ENCODE assay signal across 13 cellular contexts in the genomic region with DNA sequence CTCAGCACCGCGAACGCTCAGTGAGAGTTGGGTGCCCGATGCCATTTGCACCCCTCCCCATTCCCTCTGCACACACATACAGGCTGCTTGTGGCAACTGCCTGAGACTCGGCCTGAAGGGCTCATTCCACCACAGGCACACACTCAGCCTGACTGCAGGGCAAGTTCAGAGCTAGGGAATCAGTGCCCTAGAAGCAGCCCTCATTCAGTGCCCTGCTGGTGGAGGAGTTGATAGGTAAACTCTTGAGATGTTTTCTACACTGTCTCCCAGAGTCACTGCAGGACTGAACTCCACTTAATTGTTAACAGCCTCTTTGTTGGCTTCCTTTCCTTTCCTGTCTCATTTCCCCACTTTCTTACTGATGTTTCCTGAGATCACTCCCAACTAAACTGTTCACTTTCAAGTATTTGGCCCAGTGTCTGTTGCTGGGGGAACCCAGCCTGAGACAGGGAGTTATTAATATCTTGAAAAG. TPM values are rescaled to one million over a fixed set of nuclear protein-coding genes. Genes with fewer than 3 reads are reported as not detected.
DNase-seq lines count a peak whose midpoint lies in the region; ATAC-seq, FAIRE-seq and TF ChIP-seq lines count a peak whose summit lies in the region.
"Had no signal": no experiment of that assay in that cellular context is flagged by ENCODE, and none has a peak within 500 bp of the region (broad histone marks: within the 10 kb centered on the region; RNA-seq: fewer than 3 reads in every experiment).

No MANE protein-coding gene starts in this region.

- H3K27me3 ChIP-seq in ascending aorta: no peaks in the 10 kb centered on the region
- no peaks in the 10 kb centered on the region for H3K27me3 ChIP-seq in keratinocyte (ENCODE audit: control insufficient read depth, extremely low read depth, insufficient read depth, low read length)
- H3K27me3 ChIP-seq in gastrocnemius medialis: no peaks in the 10 kb centered on the region
- H3K27me3 ChIP-seq in WERI-Rb-1 (ENCODE audit: insufficient read depth, low read depth, severe bottlenecking): no peaks in the 10 kb centered on the region

- FAIRE-seq in keratinocyte (lab: Jason Lieb, UNC): no peak
- FAIRE-seq: G401.6 had no signal

- dilution Hi-C loops in keratinocyte (cut with MboI; ENCODE audit: extremely low pct_ligation_motif_present, low sequenced_read_pairs): no loop called here

- no peaks in the 10 kb centered on the region for H3K9me3 Mint-ChIP-seq in activated CD4-positive, alpha-beta T cell treated with anti-CD3 and anti-CD28 coated beads, Interleukin-2, amount 10 ng/mL, durations not matched to agents 24 days and 14 days

- peak overlapping the region; percentile 8 for H2AFZ ChIP-seq in keratinocyte (ENCODE audit: control insufficient read depth, low read length)

- peak overlapping the region; percentile 73 to 76 for H3K27ac ChIP-seq in ascending aorta
- no peak overlapping the region for H3K27ac ChIP-seq in keratinocyte (ENCODE audit: control insufficient read depth, insufficient read depth, low read length)
- peak overlapping the region; percentile 56 to 92 (median 85) for H3K27ac ChIP-seq in gastrocnemius medialis
- no peak overlapping the region for H3K27ac ChIP-seq in WERI-Rb-1

- H3K9ac ChIP-seq in keratinocyte (ENCODE audit: control insufficient read depth, extremely low read depth, insufficient read depth, low read length): no peak overlapping the region

- intact Hi-C loops in ascending aorta (cut with DNase I): no loop called here
- intact Hi-C loops in gastrocnemius medialis (cut with DNase I; ENCODE audit: low total_unique reads): no loop called here
- intact Hi-C loops in activated CD4-positive, alpha-beta T cell treated with anti-CD3 and anti-CD28 coated beads, Interleukin-2, amount 10 ng/mL, durations not matched to agents 24 days and 14 days (cut with micrococcal nuclease): no loop called here

- H3K4me3 Mint-ChIP-seq in activated CD4-positive, alpha-beta T cell treated with anti-CD3 and anti-CD28 coated beads, Interleukin-2, amount 10 ng/mL, durations not matched to agents 24 days and 14 days: no peak overlapping the region

- ATAC-seq in gastrocnemius medialis: no peak

- no peak overlapping the region for H3K4me3 ChIP-seq in ascending aorta
- H3K4me3 ChIP-seq in keratinocyte (ENCODE audit: control insufficient read depth in 2 of 3, extremely low read depth in 1 of 3, insufficient read depth in 2 of 3, low read depth in 1 of 3, low read length in 3 of 3): no peak overlapping the region
- no peak overlapping the region for H3K4me3 ChIP-seq in gastrocnemius medialis
- H3K4me3 ChIP-seq in WERI-Rb-1 (ENCODE audit: low read depth, low read length): no peak overlapping the region

- TF ChIP-seq CTCF in ascending aorta (IDR thresholded peaks at IDR 0.05) (no peak), keratinocyte (optimal IDR thresholded peaks at IDR 0.05 in 1 of 3, IDR thresholded peaks at IDR 0.05 in 1 of 3, conservative IDR thresholded peaks at IDR 0.05 in 1 of 3; ENCODE audit: extremely low read depth in 1 of 3, insufficient read depth in 2 of 3, low read length in 3 of 3) (no peak), gastrocnemius medialis (IDR thresholded peaks at IDR 0.05 in 4 of 5, conservative IDR thresholded peaks at IDR 0.05 in 1 of 5) (no peak), WERI-Rb-1 (IDR thresholded peaks at IDR 0.05; ENCODE audit: low read depth, low read length) (no peak)

- in situ Hi-C loops in gastrocnemius medialis (cut with MboI; ENCODE audit: low sequenced_read_pairs in 4 of 4): no loop called here

- no peaks in the 10 kb centered on the region for H4K20me1 ChIP-seq in keratinocyte (ENCODE audit: control insufficient read depth, extremely low read depth, insufficient read depth, low read length)

- DNase-seq in GDM1 (lab: John Stamatoyannopoulos, UW) (peak; percentile 42), ascending aorta (ENCODE audit: low spot score in 2 of 2) (no peak), keratinocyte (ENCODE audit: low read depth, low spot score) (no peak), gastrocnemius medialis (no peak), NCI-H1105 (lab: John Stamatoyannopoulos, UW) (no peak), SKM-1 (lab: John Stamatoyannopoulos, UW; ENCODE audit: unreplicated experiment) (no peak), WERI-Rb-1 (no peak)
- no peak for DNase-seq in activated CD4-positive, alpha-beta T cell treated with anti-CD3 and anti-CD28 coated beads, Interleukin-2, amount 10 ng/mL, durations not matched to agents 24 days and 14 days
- DNase-seq: cerebellar nuclear complex, NCI-H1092, NCI-H774 had no signal

- no peaks in the 10 kb centered on the region for H3K36me3 ChIP-seq in ascending aorta
- H3K36me3 ChIP-seq in keratinocyte (ENCODE audit: control insufficient read depth in 2 of 2, extremely low read depth in 1 of 2, insufficient read depth in 2 of 2, low read length in 2 of 2): no peaks in the 10 kb centered on the region
- no peaks in the 10 kb centered on the region for H3K36me3 ChIP-seq in gastrocnemius medialis
- no peaks in the 10 kb centered on the region for H3K36me3 ChIP-seq in WERI-Rb-1

- no peaks in the 10 kb centered on the region for H3K9me3 ChIP-seq in ascending aorta
- H3K9me3 ChIP-seq in keratinocyte (ENCODE audit: control insufficient read depth, low read depth, low read length): no peaks in the 10 kb centered on the region
- no peaks in the 10 kb centered on the region for H3K9me3 ChIP-seq in gastrocnemius medialis
- no peaks in the 10 kb centered on the region for H3K9me3 ChIP-seq in WERI-Rb-1 (ENCODE audit: severe bottlenecking)

- H3K9me1 ChIP-seq in keratinocyte (ENCODE audit: control insufficient read depth, extremely low read depth, insufficient read depth, low read length): no peaks in the 10 kb centered on the region

- H3K4me1 ChIP-seq in ascending aorta: peaks cover 3 to 33% of the 10 kb centered on the region in 2 donors
- peaks cover 9% of the 10 kb centered on the region for H3K4me1 ChIP-seq in keratinocyte (ENCODE audit: control insufficient read depth, extremely low read depth, insufficient read depth, low read length)
- peaks cover 35 to 41% of the 10 kb centered on the region in 2 donors for H3K4me1 ChIP-seq in gastrocnemius medialis

- peaks cover under 1% of the 10 kb centered on the region for H3K4me1 Mint-ChIP-seq in activated CD4-positive, alpha-beta T cell treated with anti-CD3 and anti-CD28 coated beads, Interleukin-2, amount 10 ng/mL, durations not matched to agents 24 days and 14 days

- TF ChIP-seq POLR2A in gastrocnemius medialis (IDR thresholded peaks at IDR 0.05): no peak

- H3K27ac Mint-ChIP-seq in activated CD4-positive, alpha-beta T cell treated with anti-CD3 and anti-CD28 coated beads, Interleukin-2, amount 10 ng/mL, durations not matched to agents 24 days and 14 days: no peak overlapping the region

- peaks cover 29% of the 10 kb centered on the region for H3K27me3 Mint-ChIP-seq in activated CD4-positive, alpha-beta T cell treated with anti-CD3 and anti-CD28 coated beads, Interleukin-2, amount 10 ng/mL, durations not matched to agents 24 days and 14 days

- H3K79me2 ChIP-seq in keratinocyte (ENCODE audit: control insufficient read depth, insufficient read depth, low read length): no peaks in the 10 kb centered on the region

- H3K36me3 Mint-ChIP-seq in activated CD4-positive, alpha-beta T cell treated with anti-CD3 and anti-CD28 coated beads, Interleukin-2, amount 10 ng/mL, durations not matched to agents 24 days and 14 days (ENCODE audit: low read depth): no peaks in the 10 kb centered on the region

- no peak overlapping the region for H3K4me2 ChIP-seq in keratinocyte (ENCODE audit: control insufficient read depth, extremely low read depth, insufficient read depth, low read depth, low read length)

RNA-seq across cellular contexts. Expression of gene PPP1R36, which starts 16.9 kb away (rescaled TPM):
- not detected for total RNA-seq in ascending aorta
- 0.45 to 0.92 TPM (median 0.81 TPM) in 3 replicates for polyA plus RNA-seq in keratinocyte
- not detected for polyA plus RNA-seq in keratinocyte (2011; ENCODE audit: low read depth)
- 0.53 and 0.61 TPM in 2 replicates for polyA plus RNA-seq in keratinocyte (2011; cell fraction: cytosol; rRNA removed)
- 0.41 and 0.75 TPM in 2 replicates for polyA plus RNA-seq in keratinocyte (2011; cell fraction: nucleus; rRNA removed)
- 0.56 and 0.66 TPM in 2 replicates for polyA plus RNA-seq in keratinocyte (2012; ENCODE audit: low replicate concordance)
- 0.99 TPM in 1 of 3 replicates, not detected in the others for polyA minus RNA-seq in keratinocyte
- polyA minus RNA-seq in keratinocyte (2011; cell fraction: cytosol; rRNA and poly(A)+ RNA removed): not detected
- 0.53 TPM in 1 of 2 replicates, not detected in the other for polyA minus RNA-seq in keratinocyte (2011; cell fraction: nucleus; rRNA and poly(A)+ RNA removed)
- 1 to 10 TPM in 1 of 4 donors, under 1 TPM in 2, not detected in 1; 0.31 to 2.4 (median 0.55) TPM for total RNA-seq in gastrocnemius medialis
- 0.31 and 0.33 TPM in 2 replicates for total RNA-seq in activated CD4-positive, alpha-beta T cell treated with anti-CD3 and anti-CD28 coated beads, Interleukin-2, amount 10 ng/mL, durations not matched to agents 24 days and 14 days
- total RNA-seq: SK-MEL-5 had no signal

RNA-seq across cellular contexts. Expression of gene HSPA2, which starts 26.1 kb away (rescaled TPM):
- total RNA-seq in ascending aorta (22.9 TPM), gastrocnemius medialis (100 to 1,000 TPM in 2 of 4 donors, 10 to 100 TPM in 2; 69.6 to 113 (median 96.4) TPM)
- 7.0 to 24.7 TPM (median 12.0 TPM) in 3 replicates for polyA plus RNA-seq in keratinocyte
- 17.8 TPM for polyA plus RNA-seq in keratinocyte (2011; ENCODE audit: low read depth)
- polyA plus RNA-seq in keratinocyte (2011; cell fraction: cytosol; rRNA removed): 5.7 and 14.0 TPM in 2 replicates
- 13.2 and 20.8 TPM in 2 replicates for polyA plus RNA-seq in keratinocyte (2011; cell fraction: nucleus; rRNA removed)
- 17.5 and 36.4 TPM in 2 replicates for polyA plus RNA-seq in keratinocyte (2012; ENCODE audit: low replicate concordance)
- polyA minus RNA-seq in keratinocyte: 8.0 to 47.7 TPM (median 16.7 TPM) in 3 replicates
- 49.5 TPM for polyA minus RNA-seq in keratinocyte (2011; cell fraction: cytosol; rRNA and poly(A)+ RNA removed)
- 13.4 and 19.9 TPM in 2 replicates for polyA minus RNA-seq in keratinocyte (2011; cell fraction: nucleus; rRNA and poly(A)+ RNA removed)
- 8.1 TPM in 2 replicates for total RNA-seq in activated CD4-positive, alpha-beta T cell treated with anti-CD3 and anti-CD28 coated beads, Interleukin-2, amount 10 ng/mL, durations not matched to agents 24 days and 14 days

Comparison
In these comparisons a context has a peak if more than half of its experiments do, and no peak if none do; other contexts are left out.
1. H3K27ac ChIP-seq: peak in ascending aorta (2 of 2) and gastrocnemius medialis (4 of 4); none in keratinocyte (single experiment) and WERI-Rb-1 (single experiment).